8 cellular contexts compared by ENCODE assay signal in genomic region chr4:14871676-14872430, GRCh38.
DNase-seq lines count a peak whose midpoint lies in the region; ATAC-seq, FAIRE-seq and TF ChIP-seq lines count a peak whose summit lies in the region.

No MANE protein-coding gene starts in this region.

- H3K9ac ChIP-seq in kidney (ENCODE audit: low read length in 2 of 2), result no peak overlapping the region

- H3K27me3 Mint-ChIP-seq in CD4-positive, CD25-positive, alpha-beta regulatory T cell, result no peaks in the 10 kb centered on the region
- H3K27me3 Mint-ChIP-seq in HFFc6 (ENCODE audit: insufficient read depth), result peaks cover 10% of the 10 kb centered on the region
- H3K27me3 Mint-ChIP-seq in activated CD4-positive, alpha-beta T cell treated with anti-CD3 and anti-CD28 coated beads, Interleukin-2, amount 10 ng/mL, durations not matched to agents 24 days and 14 days, result peaks cover 3% of the 10 kb centered on the region

- no peak for ATAC-seq in CD4-positive, CD25-positive, alpha-beta regulatory T cell (ENCODE audit: low read depth in 2 of 2)
- ATAC-seq in HG03460 (IDR thresholded peaks at IDR 0.05; ENCODE audit: unreplicated experiment) (no peak), GM18502 (IDR thresholded peaks at IDR 0.05; ENCODE audit: poor library complexity, unreplicated experiment) (no peak), GM21528 (IDR thresholded peaks at IDR 0.05; ENCODE audit: low FRiP score, unreplicated experiment) (no peak)

- no peak for FAIRE-seq in kidney (lab: Jason Lieb, UNC)

- no peaks in the 10 kb centered on the region for H3K36me3 Mint-ChIP-seq in CD4-positive, CD25-positive, alpha-beta regulatory T cell
- H3K36me3 Mint-ChIP-seq in HFFc6 (ENCODE audit: low read depth), result no peaks in the 10 kb centered on the region
- no peaks in the 10 kb centered on the region for H3K36me3 Mint-ChIP-seq in activated CD4-positive, alpha-beta T cell treated with anti-CD3 and anti-CD28 coated beads, Interleukin-2, amount 10 ng/mL, durations not matched to agents 24 days and 14 days (ENCODE audit: low read depth)

- DNase-seq in CD4-positive, CD25-positive, alpha-beta regulatory T cell, result peak; percentile 8 to 48 (median 13)
- DNase-seq in HFFc6 (no peak), kidney (no peak), A172 (ENCODE audit: low spot score) (no peak)
- DNase-seq in activated CD4-positive, alpha-beta T cell treated with anti-CD3 and anti-CD28 coated beads, Interleukin-2, amount 10 ng/mL, durations not matched to agents 24 days and 14 days, result peak; percentile 71

- no peaks in the 10 kb centered on the region for H3K4me1 ChIP-seq in CD4-positive, CD25-positive, alpha-beta regulatory T cell (ENCODE audit: control insufficient read depth, insufficient read depth, low read length, poor library complexity, severe bottlenecking)
- no peaks in the 10 kb centered on the region for H3K4me1 ChIP-seq in kidney (ENCODE audit: control insufficient read depth in 1 of 2, insufficient read depth in 1 of 2, low read depth in 1 of 2, low read length in 2 of 2)

- H3K9me3 Mint-ChIP-seq in CD4-positive, CD25-positive, alpha-beta regulatory T cell, result peaks cover 0 to 4% (median 2%) of the 10 kb centered on the region in 7 donors
- H3K9me3 Mint-ChIP-seq in HFFc6, result no peaks in the 10 kb centered on the region
- H3K9me3 Mint-ChIP-seq in activated CD4-positive, alpha-beta T cell treated with anti-CD3 and anti-CD28 coated beads, Interleukin-2, amount 10 ng/mL, durations not matched to agents 24 days and 14 days, result peaks cover 7% of the 10 kb centered on the region

- no peaks in the 10 kb centered on the region for H3K9me3 ChIP-seq in CD4-positive, CD25-positive, alpha-beta regulatory T cell (ENCODE audit: control insufficient read depth in 2 of 2, low read length in 2 of 2)
- no peaks in the 10 kb centered on the region for H3K9me3 ChIP-seq in kidney (ENCODE audit: control insufficient read depth in 1 of 2, low read length in 2 of 2)

- H3K27ac ChIP-seq in CD4-positive, CD25-positive, alpha-beta regulatory T cell (ENCODE audit: insufficient read depth, low read length, poor library complexity, severe bottlenecking), result no peak overlapping the region
- H3K27ac ChIP-seq in kidney (ENCODE audit: low read depth in 2 of 2, low read length in 2 of 2), result no peak overlapping the region

- H3K27ac Mint-ChIP-seq in CD4-positive, CD25-positive, alpha-beta regulatory T cell, result no peak overlapping the region
- H3K27ac Mint-ChIP-seq in HFFc6, result no peak overlapping the region
- no peak overlapping the region for H3K27ac Mint-ChIP-seq in activated CD4-positive, alpha-beta T cell treated with anti-CD3 and anti-CD28 coated beads, Interleukin-2, amount 10 ng/mL, durations not matched to agents 24 days and 14 days

- no peak overlapping the region for H3K4me3 Mint-ChIP-seq in CD4-positive, CD25-positive, alpha-beta regulatory T cell
- H3K4me3 Mint-ChIP-seq in HFFc6, result no peak overlapping the region
- no peak overlapping the region for H3K4me3 Mint-ChIP-seq in activated CD4-positive, alpha-beta T cell treated with anti-CD3 and anti-CD28 coated beads, Interleukin-2, amount 10 ng/mL, durations not matched to agents 24 days and 14 days

- TF ChIP-seq CTCF in HFFc6 (IDR thresholded peaks at IDR 0.05), result peak; percentile 65
- peak; percentile 20 for TF ChIP-seq CTCF in kidney (IDR thresholded peaks at IDR 0.05; ENCODE audit: borderline replicate concordance, extremely low read depth, insufficient read depth)

- peaks cover 0 to 9% (median under 1%) of the 10 kb centered on the region in 4 donors for H3K4me1 Mint-ChIP-seq in CD4-positive, CD25-positive, alpha-beta regulatory T cell
- no peaks in the 10 kb centered on the region for H3K4me1 Mint-ChIP-seq in HFFc6 (ENCODE audit: low read depth)
- H3K4me1 Mint-ChIP-seq in activated CD4-positive, alpha-beta T cell treated with anti-CD3 and anti-CD28 coated beads, Interleukin-2, amount 10 ng/mL, durations not matched to agents 24 days and 14 days, result peaks cover 16% of the 10 kb centered on the region

- no peaks in the 10 kb centered on the region for H3K27me3 ChIP-seq in CD4-positive, CD25-positive, alpha-beta regulatory T cell (ENCODE audit: control insufficient read depth, insufficient read depth, low read length)

- intact Hi-C loops in activated CD4-positive, alpha-beta T cell treated with anti-CD3 and anti-CD28 coated beads, Interleukin-2, amount 10 ng/mL, durations not matched to agents 24 days and 14 days (cut with micrococcal nuclease), result no loop called here
- intact Hi-C loops in kidney (cut with DNase I), result no loop called here

- no peak overlapping the region for H3K4me3 ChIP-seq in CD4-positive, CD25-positive, alpha-beta regulatory T cell (ENCODE audit: low read depth, low read length)
- no peak overlapping the region for H3K4me3 ChIP-seq in kidney (ENCODE audit: low read length in 2 of 2)

- H3K36me3 ChIP-seq in CD4-positive, CD25-positive, alpha-beta regulatory T cell (ENCODE audit: control insufficient read depth, insufficient read depth, low read length), result no peaks in the 10 kb centered on the region
- no peaks in the 10 kb centered on the region for H3K36me3 ChIP-seq in kidney (ENCODE audit: control insufficient read depth in 1 of 2, insufficient read depth in 2 of 2, low read length in 2 of 2)

Comparison
In these comparisons a context has a peak if more than half of its experiments do, and no peak if none do; other contexts are left out.
1. DNase-seq: peak in CD4-positive, CD25-positive, alpha-beta regulatory T cell (3 of 3) and activated CD4-positive, alpha-beta T cell treated with anti-CD3 and anti-CD28 coated beads, Interleukin-2, amount 10 ng/mL, durations not matched to agents 24 days and 14 days (single experiment); none in HFFc6 (single experiment), kidney (single experiment) and A172 (single experiment).